8 cellular contexts compared by ENCODE assay signal in the genomic region with DNA sequence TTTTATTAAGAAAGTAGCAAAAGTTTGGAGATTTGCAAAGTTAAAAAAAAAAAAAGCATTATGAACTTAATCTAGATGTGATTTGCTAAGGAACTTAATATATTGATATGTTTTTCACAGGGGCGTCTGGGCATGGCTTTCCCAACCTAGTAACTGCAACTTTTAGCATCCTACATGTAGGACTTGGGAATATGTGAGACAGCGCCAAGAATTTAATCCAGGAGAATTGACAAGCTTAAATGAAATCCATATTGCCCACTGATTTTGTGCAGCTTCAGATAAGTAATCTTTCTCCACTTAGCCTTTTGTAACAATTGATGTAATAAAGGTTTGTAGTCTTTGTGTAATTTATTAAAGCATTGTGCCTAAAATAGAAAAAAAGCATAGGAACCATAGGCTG. TPM values are rescaled to one million over a fixed set of nuclear protein-coding genes. Genes with fewer than 3 reads are reported as not detected.
DNase-seq lines count a peak whose midpoint lies in the region; ATAC-seq and TF ChIP-seq lines count a peak whose summit lies in the region.

No MANE protein-coding gene starts in this region.

- H3K56ac ChIP-seq in IMR-90 (ENCODE audit: extremely low read depth, insufficient read depth, low read length), result peak overlapping the region; percentile 98

- H2BK15ac ChIP-seq in IMR-90 (ENCODE audit: low read depth, low read length), result no peak overlapping the region

- no peak for TF ChIP-seq POLR2A in IMR-90 (IDR thresholded peaks at IDR 0.05; ENCODE audit: low read depth, low read length)

- TF ChIP-seq CTCF in AG09309 (IDR thresholded peaks at IDR 0.05; ENCODE audit: control insufficient read depth, insufficient read depth, low read depth, low read length, missing control alignments), result no peak
- TF ChIP-seq CTCF in IMR-90 (conservative IDR thresholded peaks at IDR 0.05; ENCODE audit: low read depth, low read length), result no peak
- no peak for TF ChIP-seq CTCF in choroid plexus epithelial cell (conservative IDR thresholded peaks at IDR 0.05; ENCODE audit: low read depth, low read length)

- POLR2A ChIA-PET in IMR-90 (lab: Charles Lee; ENCODE audit: unreplicated experiment) (interaction anchor here (0.8 kb wide), 1 partner anchor 17 kb away, joined by 3 read pairs; no protein-coding TSS in a partner anchor), HEK293T (lab: Yijun Ruan, JAX) (interaction anchor here (0.8 to 2.4 kb wide), 13 partner anchors 9 to 174 kb away, joined by 3 to 18 read pairs (median 4); partner anchors contain the start of genes SLC27A2 and USP8)

- peak overlapping the region; percentile 30; the same call in 1 of the 2 replicates for H4K5ac ChIP-seq in IMR-90 (ENCODE audit: low read depth, low read length)

- TF ChIP-seq RAD21 in IMR-90 (IDR thresholded peaks at IDR 0.05; ENCODE audit: low read length), result no peak

- H3K4me3 ChIP-seq in AG09309 (ENCODE audit: control insufficient read depth, low read depth, low read length) (peak overlapping the region; percentile 93), IMR-90 (ENCODE audit: insufficient read depth, low read depth, low read length) (peak overlapping the region; percentile 60), choroid plexus epithelial cell (ENCODE audit: low read depth, low read length) (peak overlapping the region; percentile 89), muscle layer of duodenum (ENCODE audit: low read depth in 1 of 2, low read length in 2 of 2) (peak overlapping the region; percentile 92 to 99)

- H4K91ac ChIP-seq in IMR-90 (ENCODE audit: insufficient read depth, low read depth, low read length), result peak overlapping the region; percentile 94

- H3K9me3 ChIP-seq in IMR-90 (ENCODE audit: control insufficient read depth, insufficient read depth, low read length) (no peaks in the 10 kb centered on the region), muscle layer of duodenum (ENCODE audit: control insufficient read depth in 1 of 2, low read length in 2 of 2) (no peaks in the 10 kb centered on the region)

- BruUV-seq in IMR-90 (replicated peaks; lab: Mats Ljungman, UMichigan), result no TSS peak

- no peak overlapping the region; the same call in 1 of the 2 replicates for H3K18ac ChIP-seq in IMR-90 (ENCODE audit: low read depth, low read length)

- H2BK120ac ChIP-seq in IMR-90 (ENCODE audit: low read depth, low read length), result no peak overlapping the region

- H2AK5ac ChIP-seq in IMR-90 (ENCODE audit: low read depth, low read length), result peak overlapping the region; percentile 99

- H3K14ac ChIP-seq in IMR-90 (replicated peaks; ENCODE audit: low read depth, low read length), result peak overlapping the region; percentile 100

- no peak overlapping the region for H2BK20ac ChIP-seq in IMR-90 (ENCODE audit: low read depth, low read length)

- peaks cover 21% of the 10 kb centered on the region; the same call in 1 of the 2 replicates for H4K20me1 ChIP-seq in IMR-90 (ENCODE audit: insufficient read depth, low read length)

- ATAC-seq in IMR-90 (ENCODE audit: low read depth) (no peak), HG03439 (IDR thresholded peaks at IDR 0.05; ENCODE audit: unreplicated experiment) (no peak)

- in situ Hi-C loops in IMR-90 (cut with MboI; ENCODE audit: low sequenced_read_pairs), result no loop called here

- dilution Hi-C loops in IMR-90 (cut with HindIII; ENCODE audit: low sequenced_read_pairs, unreplicated experiment), result no loop called here

- peak overlapping the region; percentile 99; the same call in 1 of the 2 replicates for H3K23ac ChIP-seq in IMR-90 (ENCODE audit: low read depth, low read length)

- intact Hi-C loops in IMR-90 (cut with micrococcal nuclease), result loop anchor here (5.0 to 10.0 kb wide), 3 partner anchors 96 to 1519 kb away; partner anchors contain the start of gene AP4E1

- WGBS in IMR-90 (ENCODE audit: extremely low coverage in 2 of 2, insufficient read length in 1 of 2), 2 experiments, result no CpG with 5 or more reads among the region's 2 CpGs

- peak overlapping the region; percentile 74 for H3K4me2 ChIP-seq in IMR-90 (ENCODE audit: low read depth, low read length)

- CTCF ChIA-PET in IMR-90 (lab: Yijun Ruan, JAX), result no interaction called here
- CTCF ChIA-PET in HEK293T (lab: Yijun Ruan, JAX), result no interaction called here

- peak overlapping the region; percentile 56 for H2AK9ac ChIP-seq in IMR-90 (replicated peaks; ENCODE audit: low read depth, low read length, poor library complexity)

- peaks cover 11% of the 10 kb centered on the region for H3K9me1 ChIP-seq in IMR-90 (ENCODE audit: insufficient read depth, low read length)

- H3K4me1 ChIP-seq in IMR-90 (ENCODE audit: control insufficient read depth, insufficient read depth, low read length), result no peaks in the 10 kb centered on the region; the same call in 1 of the 2 replicates
- H3K4me1 ChIP-seq in muscle layer of duodenum (ENCODE audit: control insufficient read depth in 1 of 2, insufficient read depth in 2 of 2, low read length in 2 of 2), result peaks cover 21 to 37% of the 10 kb centered on the region in 2 donors

- no peak overlapping the region for H2AFZ ChIP-seq in IMR-90 (replicated peaks; ENCODE audit: low read length, poor library complexity)

- peak overlapping the region; percentile 93 to 96 for H4K8ac ChIP-seq in IMR-90 (ENCODE audit: low read depth in 2 of 2, low read length in 2 of 2)

- peak overlapping the region; percentile 85 for H2BK5ac ChIP-seq in IMR-90 (ENCODE audit: low read depth, low read length, poor library complexity, severe bottlenecking)

- H3K27ac ChIP-seq in IMR-90 (ENCODE audit: insufficient read depth, low read length) (peak overlapping the region; percentile 37), muscle layer of duodenum (ENCODE audit: low read length) (peak overlapping the region; percentile 95)

- no peaks in the 10 kb centered on the region for H3K27me3 ChIP-seq in IMR-90 (ENCODE audit: control insufficient read depth, insufficient read depth, low read length)
- no peaks in the 10 kb centered on the region for H3K27me3 ChIP-seq in muscle layer of duodenum (ENCODE audit: low read depth, low read length)

- no peak for DNase-seq in AG09309 (ENCODE audit: low read depth)
- no peak for DNase-seq in IMR-90
- peak; percentile 12 for DNase-seq in choroid plexus epithelial cell (ENCODE audit: low read depth)
- DNase-seq in HEK293T (ENCODE audit: extremely low spot score), result no peak
- DNase-seq in AG20443 (ENCODE audit: low spot score), result no peak
- DNase-seq in nucleus accumbens (lab: John Stamatoyannopoulos, UW), result no peak

- H3K79me1 ChIP-seq in IMR-90 (ENCODE audit: low read depth in 1 of 2, low read length in 2 of 2), result peaks cover 19 to 45% of the 10 kb centered on the region in 2 experiments

- peaks cover 3% of the 10 kb centered on the region; the same call in 1 of the 2 replicates for H3K36me3 ChIP-seq in IMR-90 (ENCODE audit: control insufficient read depth, insufficient read depth, low read length)
- H3K36me3 ChIP-seq in muscle layer of duodenum (ENCODE audit: control insufficient read depth in 1 of 2, insufficient read depth in 2 of 2, low read length in 2 of 2), result peaks cover 3 to 36% of the 10 kb centered on the region in 2 donors

- peak overlapping the region; percentile 88 for H3K9ac ChIP-seq in IMR-90 (ENCODE audit: low read depth, low read length)

- H3K4ac ChIP-seq in IMR-90 (ENCODE audit: low read depth, low read length), result peak overlapping the region; percentile 99; the same call in 1 of the 2 replicates

TF ChIP-seq in IMR-90, 13 proteins besides CTCF, POLR2A, EP300 and RAD21 (continues in another document):
- TF ChIP-seq MAZ (IDR thresholded peaks at IDR 0.05; ENCODE audit: borderline replicate concordance, low read depth, low read length) (no peak), MAFK (IDR thresholded peaks at IDR 0.05; ENCODE audit: low read depth, low read length) (no peak), BHLHE40 (IDR thresholded peaks at IDR 0.05; ENCODE audit: low read depth, low read length) (no peak), FOS (IDR thresholded peaks at IDR 0.05; ENCODE audit: low read depth, low read length) (no peak), CEBPB (IDR thresholded peaks at IDR 0.05; ENCODE audit: low read depth, low read length) (no peak), NFE2L2 (IDR thresholded peaks at IDR 0.05; ENCODE audit: low read depth, low read length) (no peak), MXI1 (IDR thresholded peaks at IDR 0.05; ENCODE audit: borderline replicate concordance, low read depth, low read length) (no peak)
- TF ChIP-seq, protein P1, sequence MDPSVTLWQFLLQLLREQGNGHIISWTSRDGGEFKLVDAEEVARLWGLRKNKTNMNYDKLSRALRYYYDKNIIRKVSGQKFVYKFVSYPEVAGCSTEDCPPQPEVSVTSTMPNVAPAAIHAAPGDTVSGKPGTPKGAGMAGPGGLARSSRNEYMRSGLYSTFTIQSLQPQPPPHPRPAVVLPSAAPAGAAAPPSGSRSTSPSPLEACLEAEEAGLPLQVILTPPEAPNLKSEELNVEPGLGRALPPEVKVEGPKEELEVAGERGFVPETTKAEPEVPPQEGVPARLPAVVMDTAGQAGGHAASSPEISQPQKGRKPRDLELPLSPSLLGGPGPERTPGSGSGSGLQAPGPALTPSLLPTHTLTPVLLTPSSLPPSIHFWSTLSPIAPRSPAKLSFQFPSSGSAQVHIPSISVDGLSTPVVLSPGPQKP (IDR thresholded peaks at IDR 0.05; ENCODE audit: borderline replicate concordance, low read depth, low read length), result no peak

TF ChIP-seq in HEK293T, 16 proteins besides CTCF, POLR2A, EP300 and RAD21:
- TF ChIP-seq FOXM1 (IDR thresholded peaks at IDR 0.05; ENCODE audit: borderline replicate concordance), result no peak
- TF ChIP-seq, protein P2, sequence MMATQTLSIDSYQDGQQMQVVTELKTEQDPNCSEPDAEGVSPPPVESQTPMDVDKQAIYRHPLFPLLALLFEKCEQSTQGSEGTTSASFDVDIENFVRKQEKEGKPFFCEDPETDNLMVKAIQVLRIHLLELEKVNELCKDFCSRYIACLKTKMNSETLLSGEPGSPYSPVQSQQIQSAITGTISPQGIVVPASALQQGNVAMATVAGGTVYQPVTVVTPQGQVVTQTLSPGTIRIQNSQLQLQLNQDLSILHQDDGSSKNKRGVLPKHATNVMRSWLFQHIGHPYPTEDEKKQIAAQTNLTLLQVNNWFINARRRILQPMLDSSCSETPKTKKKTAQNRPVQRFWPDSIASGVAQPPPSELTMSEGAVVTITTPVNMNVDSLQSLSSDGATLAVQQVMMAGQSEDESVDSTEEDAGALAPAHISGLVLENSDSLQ (IDR thresholded peaks at IDR 0.05), result no peak

RNA-seq across cellular contexts. Expression of gene GABPB1, which starts 1.0 kb away (rescaled TPM):
- 76.4 and 89.3 TPM in 2 replicates for total RNA-seq in IMR-90 (2012; rRNA removed)
- 23.4 and 26.3 TPM in 2 replicates for polyA plus RNA-seq in IMR-90 (2012; rRNA removed)
- polyA plus RNA-seq in IMR-90 (2012; cell fraction: cytosol; rRNA removed), result 13.2 and 13.8 TPM in 2 replicates
- polyA plus RNA-seq in IMR-90 (2012; cell fraction: nucleus; rRNA removed; ENCODE audit: low replicate concordance), result 9.3 and 17.9 TPM in 2 replicates
